ENCODE assay signal across 1 cellular context in the genomic region with DNA sequence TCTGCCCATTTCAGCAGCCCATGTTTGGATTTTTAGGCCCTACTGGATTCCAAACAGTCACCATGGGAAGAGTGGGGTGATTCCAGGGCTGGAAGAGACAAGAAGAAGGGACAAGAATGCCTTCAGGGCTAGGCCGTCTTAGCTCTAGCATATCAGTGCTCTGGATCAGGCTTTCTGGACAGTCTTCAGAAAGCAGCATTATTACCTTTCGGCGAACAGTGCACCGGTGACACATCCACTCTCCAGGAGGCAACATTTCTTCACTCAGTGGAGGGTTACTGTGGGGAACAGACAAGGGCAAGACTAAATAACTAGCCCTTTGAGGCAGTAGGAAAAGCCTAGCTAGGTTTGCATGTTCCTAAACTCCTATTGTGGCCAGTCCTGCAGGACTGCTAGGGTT.
TF ChIP-seq lines count a peak whose summit lies in the region.

No MANE protein-coding gene starts in this region.

TF ChIP-seq in IMR-90, 13 proteins besides CTCF, POLR2A, EP300 and RAD21:
- no peak for TF ChIP-seq CEBPB (IDR thresholded peaks at IDR 0.05; ENCODE audit: low read depth, low read length)
- TF ChIP-seq RCOR1 (IDR thresholded peaks at IDR 0.05; ENCODE audit: insufficient replicate concordance, low read length) = no peak
- TF ChIP-seq SMC3 (IDR thresholded peaks at IDR 0.05; ENCODE audit: low read depth, low read length) = no peak
- TF ChIP-seq RFX5 (IDR thresholded peaks at IDR 0.05; ENCODE audit: low read depth, low read length) = no peak
- TF ChIP-seq CHD1 (IDR thresholded peaks at IDR 0.05; ENCODE audit: low read depth, low read length) = no peak
- TF ChIP-seq, protein P1, sequence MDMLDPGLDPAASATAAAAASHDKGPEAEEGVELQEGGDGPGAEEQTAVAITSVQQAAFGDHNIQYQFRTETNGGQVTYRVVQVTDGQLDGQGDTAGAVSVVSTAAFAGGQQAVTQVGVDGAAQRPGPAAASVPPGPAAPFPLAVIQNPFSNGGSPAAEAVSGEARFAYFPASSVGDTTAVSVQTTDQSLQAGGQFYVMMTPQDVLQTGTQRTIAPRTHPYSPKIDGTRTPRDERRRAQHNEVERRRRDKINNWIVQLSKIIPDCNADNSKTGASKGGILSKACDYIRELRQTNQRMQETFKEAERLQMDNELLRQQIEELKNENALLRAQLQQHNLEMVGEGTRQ (IDR thresholded peaks at IDR 0.05; ENCODE audit: low read depth, low read length) = no peak
- TF ChIP-seq FOS (IDR thresholded peaks at IDR 0.05; ENCODE audit: low read depth, low read length) = no peak
- no peak for TF ChIP-seq NFE2L2 (IDR thresholded peaks at IDR 0.05; ENCODE audit: low read depth, low read length)
- TF ChIP-seq MXI1 (IDR thresholded peaks at IDR 0.05; ENCODE audit: borderline replicate concordance, low read depth, low read length) = no peak
- TF ChIP-seq MAZ (IDR thresholded peaks at IDR 0.05; ENCODE audit: borderline replicate concordance, low read depth, low read length) = no peak
- TF ChIP-seq BHLHE40 (IDR thresholded peaks at IDR 0.05; ENCODE audit: low read depth, low read length) = no peak
- TF ChIP-seq, protein P2, sequence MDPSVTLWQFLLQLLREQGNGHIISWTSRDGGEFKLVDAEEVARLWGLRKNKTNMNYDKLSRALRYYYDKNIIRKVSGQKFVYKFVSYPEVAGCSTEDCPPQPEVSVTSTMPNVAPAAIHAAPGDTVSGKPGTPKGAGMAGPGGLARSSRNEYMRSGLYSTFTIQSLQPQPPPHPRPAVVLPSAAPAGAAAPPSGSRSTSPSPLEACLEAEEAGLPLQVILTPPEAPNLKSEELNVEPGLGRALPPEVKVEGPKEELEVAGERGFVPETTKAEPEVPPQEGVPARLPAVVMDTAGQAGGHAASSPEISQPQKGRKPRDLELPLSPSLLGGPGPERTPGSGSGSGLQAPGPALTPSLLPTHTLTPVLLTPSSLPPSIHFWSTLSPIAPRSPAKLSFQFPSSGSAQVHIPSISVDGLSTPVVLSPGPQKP (IDR thresholded peaks at IDR 0.05; ENCODE audit: borderline replicate concordance, low read depth, low read length) = no peak
TF ChIP-seq in IMR-90: peak in this region for 0.
